In genomic region chr12:124433147-124433874, GRCh38 we compare ENCODE assay signal across 17 cellular contexts.
DNase-seq lines count a peak whose midpoint lies in the region; ATAC-seq, FAIRE-seq and TF ChIP-seq lines count a peak whose summit lies in the region.
"Had no signal": no experiment of that assay in that cellular context is flagged by ENCODE, and none has a peak within 500 bp of the region (broad histone marks: within the 10 kb centered on the region; RNA-seq: fewer than 3 reads in every experiment).

No MANE protein-coding gene starts in this region.

- H3K27me3 ChIP-seq in BLaER1 treated with 17β-estradiol and CSF1 and Interleukin-3, amounts not matched to agents 10 nM and 100 nM, result no peaks in the 10 kb centered on the region
- H3K27me3 ChIP-seq in K562 (ENCODE audit: control insufficient read depth in 2 of 2, insufficient read depth in 2 of 2, low read length in 2 of 2), result no peaks in the 10 kb centered on the region
- no peaks in the 10 kb centered on the region for H3K27me3 ChIP-seq in psoas muscle (ENCODE audit: insufficient read depth in 3 of 3, low read length in 2 of 3)
- no peaks in the 10 kb centered on the region for H3K27me3 ChIP-seq in endodermal cell (ENCODE audit: control insufficient read depth, insufficient read depth, low read length, poor library complexity, severe bottlenecking)

- peaks cover 12% of the 10 kb centered on the region for H3K4me1 Mint-ChIP-seq in endodermal cell

- peaks cover 55 to 73% (median 66%) of the 10 kb centered on the region in 10 experiments for H3K4me1 ChIP-seq in BLaER1 treated with 17β-estradiol and CSF1 and Interleukin-3, amounts not matched to agents 10 nM and 100 nM
- H3K4me1 ChIP-seq in K562 (replicated peaks in 1 of 2; ENCODE audit: control insufficient read depth in 2 of 2, insufficient read depth in 2 of 2, low read length in 2 of 2), result peaks cover 0 to 39% of the 10 kb centered on the region in 2 experiments; a peak in 2 of 5 replicates
- H3K4me1 ChIP-seq in psoas muscle, result peaks cover 10% of the 10 kb centered on the region
- peaks cover 4% of the 10 kb centered on the region for H3K4me1 ChIP-seq in endodermal cell (ENCODE audit: control insufficient read depth, insufficient read depth, low read length)

- peak overlapping the region in 9 of 11 experiments; percentile 5 to 65 (median 47); a peak in 16 of 22 replicates for H3K4me2 ChIP-seq in BLaER1 treated with 17β-estradiol and CSF1 and Interleukin-3, amounts not matched to agents 10 nM and 100 nM
- no peak overlapping the region for H3K4me2 ChIP-seq in K562 (ENCODE audit: insufficient read depth, low read length)
- H3K4me2 ChIP-seq: PC-9 had no signal

- peaks cover 58 to 99% (median 83%) of the 10 kb centered on the region in 11 experiments for H4K20me1 ChIP-seq in BLaER1 treated with 17β-estradiol and CSF1 and Interleukin-3, amounts not matched to agents 10 nM and 100 nM
- no peaks in the 10 kb centered on the region; the same call in 1 of the 2 replicates for H4K20me1 ChIP-seq in K562 (replicated peaks; ENCODE audit: control insufficient read depth, insufficient read depth, low read length)

- H3K4me3 Mint-ChIP-seq in endodermal cell, result no peak overlapping the region
- H3K4me3 Mint-ChIP-seq: activated T-helper 17 cell treated with anti-CD3 and anti-CD28 coated beads, Interleukin-2, amount 50 U/mL, for 72 hours had no signal

- no peak overlapping the region for H2AFZ ChIP-seq in K562 (ENCODE audit: low read depth, low read length)
- H2AFZ ChIP-seq: GM23338, PC-9 had no signal

- H3K9me3 ChIP-seq in BLaER1 treated with 17β-estradiol and CSF1 and Interleukin-3, amounts not matched to agents 10 nM and 100 nM (replicated peaks in 1 of 11), result no peaks in the 10 kb centered on the region
- 0 out of 2 replicates have a peak, but pooled peaks cover 2% of the 10 kb centered on the region for H3K9me3 ChIP-seq in K562 (replicated peaks; ENCODE audit: control insufficient read depth, insufficient read depth, low read depth, low read length)
- H3K9me3 ChIP-seq in psoas muscle, result no peaks in the 10 kb centered on the region
- H3K9me3 ChIP-seq in endodermal cell (ENCODE audit: control insufficient read depth, low read length), result no peaks in the 10 kb centered on the region

- peaks cover 25% of the 10 kb centered on the region for H3K36me3 Mint-ChIP-seq in endodermal cell (ENCODE audit: low read depth)

- WGBS in K562 (ENCODE audit: insufficient coverage, low coverage, missing lambda C conversion rate), result 94% methylated on average over 21 of the region's 22 CpGs
- 27 to 39% (median 33%) methylated on average over 22 of the region's 22 CpGs for WGBS in psoas muscle, 3 donors
- 95 to 99% methylated on average over 15 to 22 of the region's 22 CpGs for WGBS in endodermal cell (ENCODE audit: insufficient coverage in 1 of 2, insufficient read length in 1 of 2), 2 experiments

- H3K79me2 ChIP-seq in K562 (ENCODE audit: control insufficient read depth, insufficient read depth, low read length), result no peaks in the 10 kb centered on the region

- no TSS peak for BruUV-seq in K562 (replicated peaks; lab: Mats Ljungman, UMichigan)

- H3K27ac ChIP-seq in BLaER1 treated with 17β-estradiol and CSF1 and Interleukin-3, amounts not matched to agents 10 nM and 100 nM, result peak overlapping the region in 3 of 11 experiments; percentile 15 to 19 (median 15); a peak in 2 of 22 replicates
- no peak overlapping the region for H3K27ac ChIP-seq in K562 (ENCODE audit: extremely low read depth, low read depth, low read length)
- peak overlapping the region; percentile 58 for H3K27ac ChIP-seq in psoas muscle
- no peak overlapping the region for H3K27ac ChIP-seq in endodermal cell (ENCODE audit: low read depth, low read length)
- H3K27ac ChIP-seq: PC-9 had no signal

- no peak overlapping the region for H3K4me3 ChIP-seq in BLaER1 treated with 17β-estradiol and CSF1 and Interleukin-3, amounts not matched to agents 10 nM and 100 nM
- H3K4me3 ChIP-seq in K562 (no peak overlapping the region), psoas muscle (no peak overlapping the region), endodermal cell (ENCODE audit: low read length) (no peak overlapping the region)
- H3K4me3 ChIP-seq: PC-9 had no signal

- no peak for TF ChIP-seq CTCF in K562 (IDR thresholded peaks at IDR 0.05 in 2 of 3, conservative IDR thresholded peaks at IDR 0.05 in 1 of 3; ENCODE audit: insufficient read depth in 2 of 3, low read depth in 1 of 3, low read length in 3 of 3)
- peak; percentile 18 for TF ChIP-seq CTCF in psoas muscle (IDR thresholded peaks at IDR 0.05)
- no peak for TF ChIP-seq CTCF in endodermal cell (conservative IDR thresholded peaks at IDR 0.05)

- TF ChIP-seq POLR2A in K562 (conservative IDR thresholded peaks at IDR 0.05) (no peak), GM12892 (IDR thresholded peaks at IDR 0.05; ENCODE audit: low read depth, low read length) (no peak)

- no peak overlapping the region for H3K27ac Mint-ChIP-seq in endodermal cell
- H3K27ac Mint-ChIP-seq: activated T-helper 17 cell treated with anti-CD3 and anti-CD28 coated beads, Interleukin-2, amount 50 U/mL, for 72 hours had no signal

- FAIRE-seq in K562 (lab: Jason Lieb, UNC) (no peak), GM12892 (lab: Jason Lieb, UNC) (no peak)
- FAIRE-seq: bronchial epithelial cell, islet of Langerhans had no signal

- H3K9me1 ChIP-seq in K562 (ENCODE audit: control insufficient read depth, insufficient read depth, low read length), result no peaks in the 10 kb centered on the region

- in situ Hi-C loops in K562 (cut with MboI), result no loop called here

- peaks cover 18 to 69% (median 39%) of the 10 kb centered on the region in 11 experiments; a peak in 20 of 22 replicates for H3K36me3 ChIP-seq in BLaER1 treated with 17β-estradiol and CSF1 and Interleukin-3, amounts not matched to agents 10 nM and 100 nM
- H3K36me3 ChIP-seq in K562 (ENCODE audit: control insufficient read depth, insufficient read depth, low read length), result peaks cover 46% of the 10 kb centered on the region
- peaks cover 0 to 30% of the 10 kb centered on the region in 2 donors for H3K36me3 ChIP-seq in psoas muscle (ENCODE audit: insufficient read depth in 1 of 2, low read depth in 1 of 2)
- H3K36me3 ChIP-seq in endodermal cell (ENCODE audit: control insufficient read depth, insufficient read depth, low read length), result peaks cover 13% of the 10 kb centered on the region

- no peak for TF ChIP-seq RAD21 in K562 (CRISPR knock-in tag; conservative IDR thresholded peaks at IDR 0.05 in 1 of 2, IDR thresholded peaks at IDR 0.05 in 1 of 2)

- no peaks in the 10 kb centered on the region for H3K9me3 Mint-ChIP-seq in endodermal cell
- H3K9me3 Mint-ChIP-seq: activated T-helper 17 cell treated with anti-CD3 and anti-CD28 coated beads, Interleukin-2, amount 50 U/mL, for 72 hours had no signal

- intact Hi-C loops in K562 (cut with micrococcal nuclease), result no loop called here
- intact Hi-C loops in left cardiac atrium (cut with DNase I), result no loop called here
- intact Hi-C loops in psoas muscle (cut with DNase I), result loop anchor here in 1 of 2 donors (5.0 kb wide), 1 partner anchor 41 kb away; no protein-coding TSS in a partner anchor

- POLR2A ChIA-PET in K562 (lab: Yijun Ruan, JAX), result no interaction called here

- ATAC-seq in K562 (0 out of 3 replicates have a peak, but pooled peaks have one; percentile 13), left cardiac atrium (peak; percentile 64 to 89), psoas muscle (peak; percentile 85 to 92 (median 88))
- ATAC-seq: activated T-helper 17 cell treated with anti-CD3 and anti-CD28 coated beads, Interleukin-2, amount 50 U/mL, for 72 hours had no signal

- no peaks in the 10 kb centered on the region for H3K27me3 Mint-ChIP-seq in endodermal cell (ENCODE audit: insufficient read depth)
- H3K27me3 Mint-ChIP-seq: activated T-helper 17 cell treated with anti-CD3 and anti-CD28 coated beads, Interleukin-2, amount 50 U/mL, for 72 hours had no signal

- H3K9ac ChIP-seq in BLaER1 treated with 17β-estradiol and CSF1 and Interleukin-3, amounts not matched to agents 10 nM and 100 nM, result peak overlapping the region in 1 of 11 experiments; percentile 21; a peak in 1 of 22 replicates
- H3K9ac ChIP-seq in K562 (ENCODE audit: insufficient read depth in 1 of 2, low read depth in 2 of 2, low read length in 2 of 2) (peak overlapping the region in 1 of 2 experiments; percentile 58; a peak in 2 of 4 replicates), endodermal cell (ENCODE audit: extremely low read depth, low read length, poor library complexity, severe bottlenecking) (no peak overlapping the region)

- DNase-seq in K562 (ENCODE audit: extremely low read depth in 1 of 4, low spot score in 3 of 4) (no peak), left cardiac atrium (peak; percentile 75), psoas muscle (peak; percentile 85 to 95), GM12892 (ENCODE audit: insufficient read length) (no peak), NCI-H146 (lab: John Stamatoyannopoulos, UW) (no peak), endodermal cell (no peak), SW480 (ENCODE audit: low spot score) (no peak)
- DNase-seq: activated CD4-positive, alpha-beta T cell treated with anti-CD3 and anti-CD28 coated beads, Interleukin-2, amount 50 U/mL, for 1 hour; DMS79 treated with DMSO at 0.1 percent for 48 hours; erythroblast; MM.1S; PC-9 had no signal

- CTCF ChIA-PET in K562 (lab: Yijun Ruan, JAX; ENCODE audit: low intra/inter-chr PET ratio), result no interaction called here

- TF ChIP-seq EP300 in K562 (IDR thresholded peaks at IDR 0.05; ENCODE audit: low read length), result no peak

TF ChIP-seq in K562, 482 proteins besides CTCF, POLR2A, EP300 and RAD21:
- TF ChIP-seq HOXB6 (CRISPR knock-in tag; IDR thresholded peaks at IDR 0.05; ENCODE audit: borderline replicate concordance), result no peak
- TF ChIP-seq RBM22 (IDR thresholded peaks at IDR 0.05; ENCODE audit: low read depth, low read length, poor library complexity, severe bottlenecking), result peak; percentile 37

Comparison
In these comparisons a context has a peak if more than half of its experiments do, and no peak if none do; other contexts are left out.
1. ATAC-seq: peak in every context shown above with its lines; median percentile 88 in psoas muscle; 76 in left cardiac atrium; 13 in K562.
2. DNase-seq: peak in left cardiac atrium (single experiment) and psoas muscle (2 of 2); none in K562 (0 of 4), GM12892 (single experiment), NCI-H146 (single experiment), endodermal cell (single experiment) and SW480 (single experiment).